ENCODE assay signal across 22 cellular contexts in the genomic region with DNA sequence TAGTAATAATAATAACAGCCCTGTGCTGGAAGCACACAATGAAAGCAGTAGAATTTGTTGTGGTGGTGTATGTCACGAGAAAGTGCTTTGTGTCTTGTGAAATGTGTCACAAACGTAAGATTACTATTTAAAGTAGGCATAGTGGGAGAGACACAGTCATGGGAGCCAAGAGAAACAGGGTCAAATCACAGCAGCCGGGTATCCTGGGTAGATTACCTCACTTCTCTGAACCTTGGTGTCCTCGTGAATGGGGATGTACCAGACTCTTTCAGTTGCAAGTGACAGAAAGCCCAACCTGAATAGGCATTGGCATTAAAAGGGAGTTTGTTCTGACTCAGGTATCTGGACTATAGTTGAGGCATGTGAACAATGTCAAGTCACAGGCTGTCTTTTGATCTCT. TPM values are rescaled to one million over a fixed set of nuclear protein-coding genes. Genes with fewer than 3 reads are reported as not detected.
DNase-seq lines count a peak whose midpoint lies in the region; ATAC-seq, FAIRE-seq and TF ChIP-seq lines count a peak whose summit lies in the region.
"Had no signal": no experiment of that assay in that cellular context is flagged by ENCODE, and none has a peak within 500 bp of the region (broad histone marks: within the 10 kb centered on the region; RNA-seq: fewer than 3 reads in every experiment).

No MANE protein-coding gene starts in this region.

- no peaks in the 10 kb centered on the region for H3K27me3 ChIP-seq in GM12878 (replicated peaks in 1 of 2; ENCODE audit: control insufficient read depth in 2 of 2, insufficient read depth in 2 of 2, low read length in 1 of 2)
- no peaks in the 10 kb centered on the region for H3K27me3 ChIP-seq in neural progenitor cell
- no peaks in the 10 kb centered on the region for H3K27me3 ChIP-seq in stomach
- no peaks in the 10 kb centered on the region for H3K27me3 ChIP-seq in CD8-positive, alpha-beta T cell (ENCODE audit: insufficient read depth, low read length)
- H3K27me3 ChIP-seq: SJSA1 had no signal

- SMC1A ChIA-PET in GM12878 (lab: Charles Lee; ENCODE audit: uncharacterized antibody, unreplicated experiment) = no interaction called here

- no peaks in the 10 kb centered on the region for H3K79me2 ChIP-seq in GM12878 (ENCODE audit: control insufficient read depth, insufficient read depth, low read length)
- H3K79me2 ChIP-seq in neural progenitor cell (ENCODE audit: low read depth) = no peaks in the 10 kb centered on the region

- peak; percentile 51 for ATAC-seq in GM21360 (IDR thresholded peaks at IDR 0.05; ENCODE audit: unreplicated experiment)
- ATAC-seq in GM12878 = peak; percentile 32; the same call in 2 of the 3 replicates
- no peak for ATAC-seq in CD8-positive, alpha-beta T cell
- ATAC-seq: GM23338, Right ventricle myocardium inferior had no signal

- RAD21 ChIA-PET in GM12878 (lab: Charles Lee; ENCODE audit: unreplicated experiment) = no interaction called here

- no TSS peak for BruUV-seq in GM12878 (replicated peaks; lab: Mats Ljungman, UMichigan)

- TF ChIP-seq CTCF in GM12865 (IDR thresholded peaks at IDR 0.05; ENCODE audit: insufficient read depth, low read depth, low read length, missing control alignments) = no peak
- TF ChIP-seq CTCF in GM12878 (IDR thresholded peaks at IDR 0.05 in 2 of 3, conservative IDR thresholded peaks at IDR 0.05 in 1 of 3; ENCODE audit: control insufficient read depth in 2 of 3, extremely low read depth in 1 of 3, insufficient read depth in 1 of 3, low read depth in 3 of 3, low read length in 3 of 3) = no peak
- TF ChIP-seq CTCF in neural progenitor cell (IDR thresholded peaks at IDR 0.05) = no peak
- no peak for TF ChIP-seq CTCF in stomach (IDR thresholded peaks at IDR 0.05)
- TF ChIP-seq CTCF in CD8-positive, alpha-beta T cell (IDR thresholded peaks at IDR 0.05) = no peak

- no peak for TF ChIP-seq POLR2A in GM12878 (IDR thresholded peaks at IDR 0.05; ENCODE audit: low read depth, low read length)
- TF ChIP-seq POLR2A in stomach (IDR thresholded peaks at IDR 0.05) = no peak
- no peak for TF ChIP-seq POLR2A in GM12891 (IDR thresholded peaks at IDR 0.05; ENCODE audit: low read depth, low read length)

- no peaks in the 10 kb centered on the region for H3K36me3 ChIP-seq in GM12878 (ENCODE audit: control insufficient read depth in 2 of 2, insufficient read depth in 2 of 2, low read length in 1 of 2)
- no peaks in the 10 kb centered on the region for H3K36me3 ChIP-seq in neural progenitor cell
- no peaks in the 10 kb centered on the region for H3K36me3 ChIP-seq in stomach
- no peaks in the 10 kb centered on the region for H3K36me3 ChIP-seq in CD8-positive, alpha-beta T cell (ENCODE audit: insufficient read depth, low read length)
- H3K36me3 ChIP-seq: SJSA1 had no signal

- H3K4me2 ChIP-seq in GM12878 (ENCODE audit: control insufficient read depth, insufficient read depth) = no peak overlapping the region
- H3K4me2 ChIP-seq in neural progenitor cell = no peak overlapping the region
- H3K4me2 ChIP-seq: GM23338, KMS-11 had no signal

- no peak for TF ChIP-seq RAD21 in GM12878 (IDR thresholded peaks at IDR 0.05; ENCODE audit: insufficient read depth, low read depth, low read length)

- H3K4me1 Mint-ChIP-seq in neural progenitor cell = peaks cover 46% of the 10 kb centered on the region
- H3K4me1 Mint-ChIP-seq in CD8-positive, alpha-beta T cell (ENCODE audit: low read depth) = no peaks in the 10 kb centered on the region

- TF ChIP-seq EP300 in GM12878 (IDR thresholded peaks at IDR 0.05; ENCODE audit: borderline replicate concordance in 1 of 2, control insufficient read depth in 1 of 2, low read depth in 2 of 2, low read length in 2 of 2) = no peak
- TF ChIP-seq EP300 in stomach (IDR thresholded peaks at IDR 0.05) = no peak

- peaks cover 2% of the 10 kb centered on the region for H3K27me3 Mint-ChIP-seq in neural progenitor cell (ENCODE audit: insufficient read depth, low read depth)
- H3K27me3 Mint-ChIP-seq in CD8-positive, alpha-beta T cell (ENCODE audit: low read depth) = peaks cover 2% of the 10 kb centered on the region

- peak; percentile 14 for DNase-seq in GM12865 (ENCODE audit: low read depth)
- DNase-seq in GM12878 (ENCODE audit: low read depth, low spot score) = no peak
- DNase-seq in neural progenitor cell (ENCODE audit: low spot score) = no peak
- DNase-seq in occipital lobe (lab: John Stamatoyannopoulos, UW) = no peak
- no peak for DNase-seq in stomach
- no peak for DNase-seq in GM12891 (ENCODE audit: insufficient read length, low spot score)
- no peak for DNase-seq in CD8-positive, alpha-beta T cell
- DNase-seq: CD4-positive, CD25-positive, alpha-beta regulatory T cell; COR-L47; DMS79; HCEC 1CT; IMR-90; NCI-H1105; NCI-H1694 treated with DMSO at 0.1 percent for 48 hours; NCI-H2107; NCI-H446 treated with DMSO at 0.1 percent for 48 hours; NCI-H526 treated with DMSO at 0.1 percent for 48 hours had no signal

- peak overlapping the region; percentile 8 for H3K4me3 Mint-ChIP-seq in neural progenitor cell
- no peak overlapping the region for H3K4me3 Mint-ChIP-seq in CD8-positive, alpha-beta T cell
- H3K4me3 Mint-ChIP-seq: CD4-positive, CD25-positive, alpha-beta regulatory T cell; GM23338 had no signal

- peak overlapping the region; percentile 81 for H3K27ac Mint-ChIP-seq in neural progenitor cell
- H3K27ac Mint-ChIP-seq in CD8-positive, alpha-beta T cell = no peak overlapping the region
- H3K27ac Mint-ChIP-seq: CD4-positive, CD25-positive, alpha-beta regulatory T cell; GM23338 had no signal

- 4% methylated on average over 4 of the region's 4 CpGs for WGBS in GM12878 (ENCODE audit: insufficient coverage, insufficient replicate concordance, low lambda C conversion rate, missing lambda C conversion rate)
- WGBS in stomach, 5 donors = 74 to 84% (median 78%) methylated on average over 4 of the region's 4 CpGs

- H4K20me1 ChIP-seq in GM12878 (ENCODE audit: control insufficient read depth, insufficient read depth) (no peaks in the 10 kb centered on the region), neural progenitor cell (ENCODE audit: low read depth) (no peaks in the 10 kb centered on the region)

- POLR2A ChIA-PET in GM12878 (lab: Charles Lee) = no interaction called here
- POLR2A ChIA-PET in CD8-positive, alpha-beta T cell (lab: Charles Lee) = no interaction called here

- peaks cover 5% of the 10 kb centered on the region; the same call in 1 of the 3 replicates for H3K9me3 ChIP-seq in GM12878 (replicated peaks; ENCODE audit: control insufficient read depth, insufficient read depth, low read length)
- no peaks in the 10 kb centered on the region for H3K9me3 ChIP-seq in neural progenitor cell (ENCODE audit: low read depth)
- no peaks in the 10 kb centered on the region for H3K9me3 ChIP-seq in stomach
- H3K9me3 ChIP-seq in CD8-positive, alpha-beta T cell (ENCODE audit: low read length) = no peaks in the 10 kb centered on the region
- H3K9me3 ChIP-seq: SJSA1 had no signal

- no peak overlapping the region for H3K9ac ChIP-seq in GM12878 (ENCODE audit: control insufficient read depth, insufficient read depth, low read length)
- no peak overlapping the region for H3K9ac ChIP-seq in neural progenitor cell
- H3K9ac ChIP-seq: KMS-11 had no signal

- no peaks in the 10 kb centered on the region for H3K4me1 ChIP-seq in GM12878 (ENCODE audit: control insufficient read depth, insufficient read depth, low read length)
- H3K4me1 ChIP-seq in neural progenitor cell = peaks cover 18% of the 10 kb centered on the region
- peaks cover 0 to 6% (median 0%) of the 10 kb centered on the region in 4 donors for H3K4me1 ChIP-seq in stomach
- H3K4me1 ChIP-seq in CD8-positive, alpha-beta T cell (ENCODE audit: insufficient read depth, low read length) = no peaks in the 10 kb centered on the region

- H3K27ac ChIP-seq in GM12878 (ENCODE audit: control insufficient read depth, insufficient read depth) = no peak overlapping the region
- no peak overlapping the region for H3K27ac ChIP-seq in neural progenitor cell
- no peak overlapping the region for H3K27ac ChIP-seq in stomach
- no peak overlapping the region for H3K27ac ChIP-seq in CD8-positive, alpha-beta T cell (ENCODE audit: low read depth, low read length)
- H3K27ac ChIP-seq: KMS-11, SJSA1 had no signal

- CTCF ChIA-PET in GM12878 (lab: Yijun Ruan, JAX) = no interaction called here
- CTCF ChIA-PET in CD8-positive, alpha-beta T cell (lab: Charles Lee) = no interaction called here

- H2AFZ ChIP-seq in GM12878 (ENCODE audit: control insufficient read depth, low read depth, low read length) (no peak overlapping the region), neural progenitor cell (replicated peaks) (no peak overlapping the region)
- H2AFZ ChIP-seq: GM23338 had no signal

- intact Hi-C loops in GM12878 (cut with micrococcal nuclease; ENCODE audit: unreplicated experiment) = no loop called here
- intact Hi-C loops in stomach (cut with DNase I; ENCODE audit: low total_unique reads) = no loop called here
- intact Hi-C loops in CD8-positive, alpha-beta T cell (cut with DNase I, micrococcal nuclease) = no loop called here

- no peak for FAIRE-seq in GM12878 (lab: Jason Lieb, UNC)
- no peak for FAIRE-seq in GM12891 (lab: Jason Lieb, UNC)

- H3F3A ChIP-seq in neural progenitor cell (ENCODE audit: low read depth) = peaks cover 15% of the 10 kb centered on the region

- H3K36me3 Mint-ChIP-seq in neural progenitor cell = no peaks in the 10 kb centered on the region
- no peaks in the 10 kb centered on the region for H3K36me3 Mint-ChIP-seq in CD8-positive, alpha-beta T cell

- H3K4me3 ChIP-seq in GM12865 (ENCODE audit: low read depth, low read length) = no peak overlapping the region
- H3K4me3 ChIP-seq in GM12878 = no peak overlapping the region
- H3K4me3 ChIP-seq in neural progenitor cell = no peak overlapping the region
- H3K4me3 ChIP-seq in stomach = no peak overlapping the region
- H3K4me3 ChIP-seq in CD8-positive, alpha-beta T cell (ENCODE audit: low read depth, low read length) = no peak overlapping the region
- H3K4me3 ChIP-seq: GM23338, SJSA1 had no signal

- peaks cover 3% of the 10 kb centered on the region for H3K9me3 Mint-ChIP-seq in neural progenitor cell
- H3K9me3 Mint-ChIP-seq in CD8-positive, alpha-beta T cell = no peaks in the 10 kb centered on the region

- in situ Hi-C loops in GM12878 (cut with MboI) = no loop called here

RNA-seq across cellular contexts. Expression of gene SRGAP3, which starts 29.1 kb away (rescaled TPM):
- 21.4 and 26.8 TPM in 2 replicates for total RNA-seq in GM12878 (2013; cell fraction: nucleolus; rRNA removed)
- 1.4 and 2.2 TPM in 2 replicates for total RNA-seq in GM12878 (2014; rRNA removed)
- 0.92 and 1.1 TPM in 2 replicates for total RNA-seq in GM12878 (2014; rRNA removed; fragmentation: Illumina TruSeq; extraction: Trizol)
- 1.1 and 1.4 TPM in 2 replicates for total RNA-seq in GM12878 (2021)
- 1.9 TPM for polyA plus RNA-seq in GM12878 (2011; ENCODE audit: low read depth)
- polyA plus RNA-seq in GM12878 (2011; rRNA removed) = 0.57 and 0.61 TPM in 2 replicates
- polyA plus RNA-seq in GM12878 (2011; cell fraction: cytosol; rRNA removed) = 0.32 and 1.0 TPM in 2 replicates
- 1.3 and 1.4 TPM in 2 replicates for polyA plus RNA-seq in GM12878 (2011; cell fraction: nucleus; rRNA removed)
- polyA plus RNA-seq in GM12878 (2012) = 2.4 and 2.8 TPM in 2 replicates
- polyA plus RNA-seq in GM12878 (2014; fragmentation: Illumina TruSeq; extraction: Trizol) = 0.94 and 1.3 TPM in 2 replicates
- polyA plus RNA-seq in GM12878 (2014; fragmentation: Nextera tagmentation; extraction: Ambion mirVana) = under 1 TPM; 0.32 to 0.49 TPM
- 0.98 and 1.00 TPM in 2 replicates for polyA plus RNA-seq in GM12878 (2014; rRNA removed)
- polyA plus RNA-seq in GM12878 (2016; fragmentation: Nextera tagmentation; extraction: Ambion mirVana) = 1 to 10 TPM in 1 of 2 experiments, under 1 TPM in 1; 0.98 to 1.7 TPM
- 0.62 and 1.2 TPM in 2 replicates for polyA minus RNA-seq in GM12878 (2011; rRNA and poly(A)+ RNA removed)
- polyA minus RNA-seq in GM12878 (2011; cell fraction: cytosol; rRNA and poly(A)+ RNA removed) = 0.31 TPM in 1 of 2 replicates, not detected in the other
- 1.5 and 1.7 TPM in 2 replicates for polyA minus RNA-seq in GM12878 (2011; cell fraction: nucleus; rRNA and poly(A)+ RNA removed)
- total RNA-seq in neural progenitor cell (ENCODE audit: low replicate concordance) = 35.7 and 59.3 TPM in 2 replicates
- total RNA-seq in occipital lobe = 89.5 TPM
- total RNA-seq in stomach = 10 to 100 TPM in 3 of 5 donors, 1 to 10 TPM in 2; 4.1 to 31.7 (median 14.1) TPM
- 1 to 10 TPM in 1 of 3 donors, under 1 TPM in 2; 0.31 to 2.6 (median 0.46) TPM for polyA plus RNA-seq in stomach
- polyA plus RNA-seq in GM12891 (2012; ENCODE audit: low read depth, missing spikeins) = 7.5 TPM
- total RNA-seq in CD8-positive, alpha-beta T cell = 1 to 10 TPM; 2.2 to 2.3 TPM
